ENCODE assay signal across 8 cellular contexts in genomic region chr3:48478631-48479555, GRCh38. TPM values are rescaled to one million over a fixed set of nuclear protein-coding genes. Genes with fewer than 3 reads are reported as not detected.
DNase-seq lines count a peak whose midpoint lies in the region; ATAC-seq and TF ChIP-seq lines count a peak whose summit lies in the region.

No MANE protein-coding gene starts in this region.

- no peak for TF ChIP-seq CTCF in right lobe of liver (IDR thresholded peaks at IDR 0.05)
- TF ChIP-seq CTCF in colonic mucosa (IDR thresholded peaks at IDR 0.05), result no peak
- TF ChIP-seq CTCF in A673 (conservative IDR thresholded peaks at IDR 0.05; ENCODE audit: low read depth, low read length), result no peak

- WGBS in right lobe of liver (ENCODE audit: insufficient coverage, low coverage, low lambda C conversion rate, missing lambda C conversion rate), result 80% methylated on average over 10 of the region's 19 CpGs

- ATAC-seq in HG03460 (IDR thresholded peaks at IDR 0.05; ENCODE audit: unreplicated experiment) (peak; percentile 46), right lobe of liver (peak; percentile 23 to 58 (median 45))

- H3K9ac ChIP-seq in colonic mucosa (ENCODE audit: low read depth in 2 of 2, low read length in 2 of 2), result no peak overlapping the region

- POLR2A ChIA-PET in A673 (lab: Charles Lee; ENCODE audit: low non-redundant PET), result no interaction called here

- no peaks in the 10 kb centered on the region for H3K27me3 ChIP-seq in right lobe of liver
- H3K27me3 ChIP-seq in colonic mucosa, result no peaks in the 10 kb centered on the region
- no peaks in the 10 kb centered on the region for H3K27me3 ChIP-seq in A673 (replicated peaks; ENCODE audit: insufficient read depth, low read depth, low read length, poor library complexity)

- intact Hi-C loops in right lobe of liver (cut with DNase I) (no loop called here), colonic mucosa (cut with DNase I) (no loop called here), A673 (cut with micrococcal nuclease; ENCODE audit: unreplicated experiment) (loop anchor here (10.0 kb wide), 1 partner anchor 66 kb away; no protein-coding TSS in a partner anchor)

- H3K36me3 ChIP-seq in right lobe of liver (no peaks in the 10 kb centered on the region), colonic mucosa (no peaks in the 10 kb centered on the region), A673 (ENCODE audit: insufficient read depth, low read length, poor library complexity, severe bottlenecking) (no peaks in the 10 kb centered on the region)

- H3K27ac ChIP-seq in right lobe of liver, result no peak overlapping the region
- H3K27ac ChIP-seq in colonic mucosa, result no peak overlapping the region
- no peak overlapping the region for H3K27ac ChIP-seq in A673 (ENCODE audit: low read depth, low read length, poor library complexity, severe bottlenecking)

- DNase-seq in CD1c-positive myeloid dendritic cell (ENCODE audit: extremely low spot score) (peak; percentile 13), right lobe of liver (no peak), HCEC 1CT (no peak), colonic mucosa (no peak), HuH-7.5 (ENCODE audit: low spot score) (no peak), A673 (ENCODE audit: low spot score) (no peak)
- DNase-seq in activated CD8-positive, alpha-beta memory T cell treated with anti-CD3 and anti-CD28 coated beads, Interleukin-2, amount 50 U/mL, for 4 hours, result peak; percentile 50

- H3K9me3 ChIP-seq in right lobe of liver (no peaks in the 10 kb centered on the region), colonic mucosa (no peaks in the 10 kb centered on the region), A673 (ENCODE audit: low read depth, low read length, poor library complexity, severe bottlenecking) (no peaks in the 10 kb centered on the region)

- TF ChIP-seq POLR2A in right lobe of liver (IDR thresholded peaks at IDR 0.05), result no peak

- H3K4me1 ChIP-seq in right lobe of liver, result peaks cover 0 to under 1% (median 0%) of the 10 kb centered on the region in 4 donors
- no peaks in the 10 kb centered on the region for H3K4me1 ChIP-seq in colonic mucosa
- H3K4me1 ChIP-seq in A673 (ENCODE audit: insufficient read depth, low read length, poor library complexity, severe bottlenecking), result no peaks in the 10 kb centered on the region

- H3K4me3 ChIP-seq in right lobe of liver, result no peak overlapping the region
- no peak overlapping the region for H3K4me3 ChIP-seq in colonic mucosa
- no peak overlapping the region for H3K4me3 ChIP-seq in A673 (ENCODE audit: low read depth, low read length, poor library complexity, severe bottlenecking)

- BruUV-seq in A673 (replicated peaks; lab: Mats Ljungman, UMichigan), result no TSS peak

- CTCF ChIA-PET in A673 (lab: Charles Lee), result no interaction called here

RNA-seq across cellular contexts. Expression of gene SHISA5, which starts 25.1 kb away (rescaled TPM):
- 100 to 1,000 TPM in 4 of 6 experiments, 10 to 100 TPM in 2; 76.3 to 118 (median 101) TPM for total RNA-seq in right lobe of liver
- total RNA-seq in colonic mucosa, result 100 to 1,000 TPM; 115 to 123 TPM
- total RNA-seq in A673 (2021), result 61.8 and 63.5 TPM in 2 replicates

RNA-seq across cellular contexts. Expression of gene ATRIP, which starts 32.4 kb away (rescaled TPM):
- total RNA-seq in right lobe of liver (1 to 10 TPM; 2.4 to 4.5 (median 3.2) TPM), colonic mucosa (1 to 10 TPM; 3.2 to 8.6 TPM), A673 (2021) (9.5 and 9.7 TPM in 2 replicates)

RNA-seq across cellular contexts. Expression of gene TMA7, which starts 38.8 kb away (rescaled TPM):
- 100 to 1,000 TPM in 2 of 6 experiments, 10 to 100 TPM in 4; 64.8 to 182 (median 80.1) TPM for total RNA-seq in right lobe of liver
- 100 to 1,000 TPM; 185 to 259 TPM for total RNA-seq in colonic mucosa
- 118 and 152 TPM in 2 replicates for total RNA-seq in A673 (2021)

RNA-seq across cellular contexts. Expression of gene CCDC51, which starts 39.0 kb away (rescaled TPM):
- total RNA-seq in right lobe of liver (10 to 100 TPM in 2 of 6 experiments, 1 to 10 TPM in 4; 5.9 to 16.0 (median 8.1) TPM), colonic mucosa (10 to 100 TPM; 11.8 to 21.5 TPM), A673 (2021) (11.7 and 11.8 TPM in 2 replicates)

RNA-seq across cellular contexts. Expression of gene PLXNB1, which starts 49.0 kb away (rescaled TPM):
- total RNA-seq in right lobe of liver (100 to 1,000 TPM in 2 of 6 experiments, 10 to 100 TPM in 4; 65.9 to 132 (median 86.5) TPM), colonic mucosa (100 to 1,000 TPM in 1 of 2 donors, 10 to 100 TPM in 1; 70.6 to 131 TPM), A673 (2021) (24.6 and 38.0 TPM in 2 replicates)

Comparison
In these comparisons a context has a peak if more than half of its experiments do, and no peak if none do; other contexts are left out.
1. DNase-seq: peak in CD1c-positive myeloid dendritic cell (single experiment) and activated CD8-positive, alpha-beta memory T cell treated with anti-CD3 and anti-CD28 coated beads, Interleukin-2, amount 50 U/mL, for 4 hours (single experiment); none in right lobe of liver (0 of 3), HCEC 1CT (single experiment), colonic mucosa (single experiment), HuH-7.5 (single experiment) and A673 (single experiment).